Comparison of ENCODE assay signal across 9 cellular contexts in genomic region chr6:121319112-121319553, GRCh38. TPM values are rescaled to one million over a fixed set of nuclear protein-coding genes. Genes with fewer than 3 reads are reported as not detected.
DNase-seq lines count a peak whose midpoint lies in the region; ATAC-seq and TF ChIP-seq lines count a peak whose summit lies in the region.
"Had no signal": no experiment of that assay in that cellular context is flagged by ENCODE, and none has a peak within 500 bp of the region (broad histone marks: within the 10 kb centered on the region; RNA-seq: fewer than 3 reads in every experiment).

No MANE protein-coding gene starts in this region.

- no peaks in the 10 kb centered on the region for H3K79me2 ChIP-seq in mammary epithelial cell (ENCODE audit: insufficient read depth, low read length)

- POLR2A ChIA-PET in AG04449 (lab: Yijun Ruan, JAX), result no interaction called here

- H3K4me3 ChIP-seq in AG04449 (ENCODE audit: low read depth, low read length) (no peak overlapping the region), HFF-Myc (replicated peaks; ENCODE audit: low read depth, low read length) (no peak overlapping the region), mammary epithelial cell (replicated peaks in 1 of 3; ENCODE audit: insufficient read depth in 1 of 3, low read depth in 2 of 3, low read length in 3 of 3) (no peak overlapping the region), left lung (no peak overlapping the region), spleen (peak overlapping the region in 2 of 8 donors; percentile 21 to 42)

- dilution Hi-C loops in mammary epithelial cell (cut with HindIII; ENCODE audit: low sequenced_read_pairs), result no loop called here

- in situ Hi-C loops in mammary epithelial cell (cut with MboI; ENCODE audit: low sequenced_read_pairs in 2 of 2), result no loop called here

- DNase-seq in AG04449 (ENCODE audit: low read depth, low spot score), result no peak
- no peak for DNase-seq in HFF-Myc (ENCODE audit: extremely low read depth, low read depth)
- no peak for DNase-seq in mammary epithelial cell
- no peak for DNase-seq in left lung
- no peak for DNase-seq in T-helper 9 cell
- no peak for DNase-seq in T-helper 2 cell
- no peak for DNase-seq in activated effector memory CD4-positive, alpha-beta T cell treated with anti-CD3 and anti-CD28 coated beads, Interleukin-2, amount 50 U/mL, for 16 hours
- no peak for DNase-seq in spleen
- DNase-seq: KG1 had no signal

- no TSS peak for BruUV-seq in mammary epithelial cell (replicated peaks; lab: Mats Ljungman, UMichigan)

- no peaks in the 10 kb centered on the region for H4K20me1 ChIP-seq in mammary epithelial cell (ENCODE audit: insufficient read depth, low read length)

- no peaks in the 10 kb centered on the region for H3K4me1 ChIP-seq in mammary epithelial cell (ENCODE audit: insufficient read depth, low read length)
- no peaks in the 10 kb centered on the region for H3K4me1 ChIP-seq in left lung
- no peaks in the 10 kb centered on the region for H3K4me1 ChIP-seq in spleen

- 66% methylated on average over 4 of the region's 4 CpGs for WGBS in mammary epithelial cell (ENCODE audit: low coverage, missing lambda C conversion rate)
- 41 to 51% (median 48%) methylated on average over 4 of the region's 4 CpGs for WGBS in spleen, 5 donors

- H3K9me3 ChIP-seq in mammary epithelial cell (replicated peaks; ENCODE audit: insufficient read depth, low read length) (no peaks in the 10 kb centered on the region), left lung (no peaks in the 10 kb centered on the region), spleen (no peaks in the 10 kb centered on the region)

- peak; percentile 46 for ATAC-seq in left lung

- H3K27ac ChIP-seq in mammary epithelial cell (ENCODE audit: insufficient read depth, low read depth, low read length) (no peak overlapping the region), left lung (no peak overlapping the region), spleen (no peak overlapping the region)

- peak; percentile 13 for TF ChIP-seq CTCF in AG04449 (IDR thresholded peaks at IDR 0.05; ENCODE audit: insufficient read depth, low read length, missing control alignments)
- peak; percentile 37 for TF ChIP-seq CTCF in HFF-Myc (IDR thresholded peaks at IDR 0.05; ENCODE audit: low read depth, low read length, missing control alignments)
- peak; percentile 38 to 45 for TF ChIP-seq CTCF in mammary epithelial cell (conservative IDR thresholded peaks at IDR 0.05 in 1 of 2, IDR thresholded peaks at IDR 0.05 in 1 of 2; ENCODE audit: extremely low read depth in 1 of 2, insufficient read depth in 1 of 2, low read depth in 1 of 2, low read length in 2 of 2)
- TF ChIP-seq CTCF in left lung (IDR thresholded peaks at IDR 0.05), result peak; percentile 17 to 43
- peak in 4 of 11 experiments; percentile 12 to 39 (median 30) for TF ChIP-seq CTCF in spleen (IDR thresholded peaks at IDR 0.05 in 8 of 11, conservative IDR thresholded peaks at IDR 0.05 in 3 of 11)

- intact Hi-C loops in mammary epithelial cell (cut with micrococcal nuclease) (loop anchor here (1.0 kb wide), 1 partner anchor 81 kb away; no protein-coding TSS in a partner anchor), left lung (cut with DNase I) (no loop called here), spleen (cut with DNase I; ENCODE audit: low total_unique reads) (no loop called here)

- peak overlapping the region; percentile 22 for H3K4me2 ChIP-seq in mammary epithelial cell (ENCODE audit: insufficient read depth, low read depth, low read length)

- CTCF ChIA-PET in AG04449 (lab: Yijun Ruan, JAX) (interaction anchor here (1.1 to 4.8 kb wide), 7 partner anchors 11 to 866 kb away, joined by 3 to 35 read pairs (median 4); no protein-coding TSS in a partner anchor), mammary epithelial cell (lab: Charles Lee; ENCODE audit: low non-redundant PET) (interaction anchor here (0.6 kb wide), 2 partner anchors 88 to 334 kb away, joined by 3 to 4 read pairs; no protein-coding TSS in a partner anchor)

- peak overlapping the region; percentile 13 for H3K9ac ChIP-seq in mammary epithelial cell (ENCODE audit: insufficient read depth, low read length)

- TF ChIP-seq POLR2A in spleen (IDR thresholded peaks at IDR 0.05), result no peak

- H3K36me3 ChIP-seq in mammary epithelial cell (ENCODE audit: insufficient read depth, low read length) (peaks cover 5% of the 10 kb centered on the region), left lung (peaks cover 0 to 4% of the 10 kb centered on the region in 2 donors), spleen (peaks cover 0 to 34% (median 7%) of the 10 kb centered on the region in 6 donors)

- no peaks in the 10 kb centered on the region for H3K27me3 ChIP-seq in mammary epithelial cell (ENCODE audit: insufficient read depth, low read length)
- H3K27me3 ChIP-seq in left lung, result no peaks in the 10 kb centered on the region
- H3K27me3 ChIP-seq in spleen (replicated peaks in 1 of 7), result no peaks in the 10 kb centered on the region

- peak overlapping the region; percentile 50 for H2AFZ ChIP-seq in mammary epithelial cell (ENCODE audit: low read depth, low read length)

RNA-seq across cellular contexts. Expression of gene TBC1D32, which starts 15.1 kb away (rescaled TPM):
- total RNA-seq in mammary epithelial cell (10 to 100 TPM in 1 of 2 donors, 1 to 10 TPM in 1; 7.9 to 13.8 TPM), left lung (1 to 10 TPM; 6.6 to 7.7 TPM), spleen (10 to 100 TPM in 6 of 7 donors, 1 to 10 TPM in 1; 8.6 to 18.8 (median 12.8) TPM)
- polyA plus RNA-seq in mammary epithelial cell (2.9 TPM), spleen (1 to 10 TPM; 1.5 to 4.5 (median 1.6) TPM)
- 0.31 TPM for polyA minus RNA-seq in mammary epithelial cell
